In the genomic region with DNA sequence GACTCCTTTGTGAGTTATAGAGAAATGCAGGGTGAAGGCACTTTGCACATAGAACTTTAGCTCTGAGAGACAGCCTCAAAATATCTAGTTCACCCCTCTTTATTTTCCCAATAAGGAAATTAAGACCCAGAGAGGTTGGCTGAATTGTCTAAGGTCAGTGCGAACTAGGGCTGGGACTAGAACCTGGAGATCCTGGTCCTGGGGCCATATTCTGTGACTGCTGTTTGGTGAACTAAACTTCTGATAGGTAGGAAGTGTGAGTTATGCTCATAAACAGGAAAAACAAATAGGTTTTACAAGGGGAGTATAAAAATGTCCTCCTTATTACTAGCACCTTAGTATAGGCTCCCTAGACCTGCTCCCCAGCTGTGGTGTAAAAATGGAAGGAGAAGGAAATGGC, we compare ENCODE assay signal across 19 cellular contexts. TPM values are rescaled to one million over a fixed set of nuclear protein-coding genes. Genes with fewer than 3 reads are reported as not detected.
A peak's percentile ranks its signal among the peaks of the same experiment; 100 is the strongest.
DNase-seq lines count a peak whose midpoint lies in the region; ATAC-seq and TF ChIP-seq lines count a peak whose summit lies in the region.
"Had no signal": no experiment of that assay in that cellular context is flagged by ENCODE, and none has a peak within 500 bp of the region (broad histone marks: within the 10 kb centered on the region; RNA-seq: fewer than 3 reads in every experiment).

No MANE protein-coding gene starts in this region.

- H3K27ac Mint-ChIP-seq in CD8-positive, alpha-beta T cell = peak overlapping the region; percentile 97
- peak overlapping the region; percentile 95 to 98 for H3K27ac Mint-ChIP-seq in T-cell

- no peaks in the 10 kb centered on the region for H3K9me3 Mint-ChIP-seq in CD8-positive, alpha-beta T cell
- H3K9me3 Mint-ChIP-seq in T-cell = no peaks in the 10 kb centered on the region
- H3K9me3 Mint-ChIP-seq: immature natural killer cell had no signal

- POLR2A ChIA-PET in CD8-positive, alpha-beta T cell (lab: Charles Lee) = interaction anchor here (1.5 to 12.3 kb wide), 5 partner anchors 11 to 33 kb away, joined by 5 to 348 read pairs (median 8); no protein-coding TSS in a partner anchor
- POLR2A ChIA-PET in T-cell (lab: Charles Lee) = interaction anchor here in 1 of 2 donors (1.1 to 2.2 kb wide), 2 partner anchors 10 to 15 kb away, joined by 3 to 5 read pairs; no protein-coding TSS in a partner anchor

- no peaks in the 10 kb centered on the region for H3K27me3 ChIP-seq in BLaER1 treated with 17β-estradiol and CSF1 and Interleukin-3, amounts not matched to agents 10 nM and 100 nM
- no peaks in the 10 kb centered on the region for H3K27me3 ChIP-seq in CD8-positive, alpha-beta T cell (ENCODE audit: insufficient read depth, low read length)
- H3K27me3 ChIP-seq: SJCRH30, uterus had no signal

- H3K4me1 ChIP-seq in BLaER1 treated with 17β-estradiol and CSF1 and Interleukin-3, amounts not matched to agents 10 nM and 100 nM = peaks cover 84 to 100% (median 99%) of the 10 kb centered on the region in 10 experiments
- H3K4me1 ChIP-seq in CD8-positive, alpha-beta T cell (ENCODE audit: insufficient read depth, low read length) = peaks cover 97% of the 10 kb centered on the region

- H3K9me3 ChIP-seq in BLaER1 treated with 17β-estradiol and CSF1 and Interleukin-3, amounts not matched to agents 10 nM and 100 nM (replicated peaks in 1 of 11) = 0 out of 22 replicates have a peak, but pooled peaks cover 0 to 3% (median 0%) of the 10 kb centered on the region in 11 experiments
- H3K9me3 ChIP-seq in CD8-positive, alpha-beta T cell (ENCODE audit: low read length) = no peaks in the 10 kb centered on the region
- H3K9me3 ChIP-seq: SJCRH30, uterus had no signal

- H3K4me2 ChIP-seq in BLaER1 treated with 17β-estradiol and CSF1 and Interleukin-3, amounts not matched to agents 10 nM and 100 nM = peak overlapping the region; percentile 8 to 86 (median 71); a peak in 20 of 22 replicates

- no peak for ATAC-seq in CD8-positive, alpha-beta T cell
- ATAC-seq in T-cell (replicated peaks in 1 of 4) (no peak), left colon (peak; percentile 75), GM18867 (IDR thresholded peaks at IDR 0.05; ENCODE audit: unreplicated experiment) (no peak)

- CTCF ChIA-PET in CD8-positive, alpha-beta T cell (lab: Charles Lee) = interaction anchor here (0.9 to 12.3 kb wide), 5 partner anchors 16 to 538 kb away, joined by 3 to 225 read pairs (median 18); no protein-coding TSS in a partner anchor
- CTCF ChIA-PET in T-cell (lab: Charles Lee) = no interaction called here

- H3K27ac ChIP-seq in BLaER1 treated with 17β-estradiol and CSF1 and Interleukin-3, amounts not matched to agents 10 nM and 100 nM = peak overlapping the region in 9 of 11 experiments; percentile 11 to 100 (median 79); a peak in 17 of 22 replicates
- peak overlapping the region; percentile 18 for H3K27ac ChIP-seq in CD8-positive, alpha-beta T cell (ENCODE audit: low read depth, low read length)
- H3K27ac ChIP-seq: coronary artery, SJCRH30 had no signal

- TF ChIP-seq CTCF in CD8-positive, alpha-beta T cell (IDR thresholded peaks at IDR 0.05) = no peak

- H3K36me3 ChIP-seq in BLaER1 treated with 17β-estradiol and CSF1 and Interleukin-3, amounts not matched to agents 10 nM and 100 nM = peaks cover 0 to 97% (median 43%) of the 10 kb centered on the region in 11 experiments; a peak in 13 of 22 replicates
- peaks cover 79% of the 10 kb centered on the region for H3K36me3 ChIP-seq in CD8-positive, alpha-beta T cell (ENCODE audit: insufficient read depth, low read length)
- H3K36me3 ChIP-seq: uterus had no signal

- intact Hi-C loops in CD8-positive, alpha-beta T cell (cut with DNase I, micrococcal nuclease) = loop anchor here in 1 of 2 experiments (1.0 to 5.0 kb wide), 2 partner anchors 12 to 33 kb away; no protein-coding TSS in a partner anchor
- intact Hi-C loops in left colon (cut with DNase I, micrococcal nuclease) = no loop called here

- H3K27me3 Mint-ChIP-seq in CD8-positive, alpha-beta T cell (ENCODE audit: low read depth) = no peaks in the 10 kb centered on the region
- no peaks in the 10 kb centered on the region for H3K27me3 Mint-ChIP-seq in T-cell

- peaks cover 0 to 3% (median 0%) of the 10 kb centered on the region in 11 experiments; a peak in 1 of 22 replicates for H4K20me1 ChIP-seq in BLaER1 treated with 17β-estradiol and CSF1 and Interleukin-3, amounts not matched to agents 10 nM and 100 nM

- H3K9ac ChIP-seq in BLaER1 treated with 17β-estradiol and CSF1 and Interleukin-3, amounts not matched to agents 10 nM and 100 nM = peak overlapping the region in 4 of 11 experiments; percentile 3 to 37 (median 28); a peak in 5 of 22 replicates

- DNase-seq in CD8-positive, alpha-beta T cell = no peak
- DNase-seq in T-cell (no peak), left colon (no peak), GM19240 (ENCODE audit: insufficient read length, low spot score) (no peak), GM19238 (ENCODE audit: insufficient read length, low spot score) (no peak)
- DNase-seq: C1 segment of cervical spinal cord; DMS79 treated with DMSO at 0.1 percent for 48 hours; HCEC 1CT; immature natural killer cell; KBM-7; mesendoderm; NCI-H1417; occipital lobe; SJCRH30; stimulated activated naive CD4-positive, alpha-beta T cell treated with Interleukin-2 at 50 U/mL for 16 hours; uterus had no signal

- H3K36me3 Mint-ChIP-seq in CD8-positive, alpha-beta T cell = peaks cover 92% of the 10 kb centered on the region
- peaks cover 82% of the 10 kb centered on the region for H3K36me3 Mint-ChIP-seq in T-cell

- H3K4me3 Mint-ChIP-seq in CD8-positive, alpha-beta T cell = peak overlapping the region; percentile 73
- H3K4me3 Mint-ChIP-seq in T-cell = peak overlapping the region; percentile 70 to 86 (median 77)
- H3K4me3 Mint-ChIP-seq: immature natural killer cell had no signal

- peaks cover 94% of the 10 kb centered on the region for H3K4me1 Mint-ChIP-seq in CD8-positive, alpha-beta T cell (ENCODE audit: low read depth)
- peaks cover 91 to 94% (median 93%) of the 10 kb centered on the region in 3 donors for H3K4me1 Mint-ChIP-seq in T-cell

- no peak overlapping the region; a peak in 1 of 20 replicates for H3K4me3 ChIP-seq in BLaER1 treated with 17β-estradiol and CSF1 and Interleukin-3, amounts not matched to agents 10 nM and 100 nM
- H3K4me3 ChIP-seq in CD8-positive, alpha-beta T cell (ENCODE audit: low read depth, low read length) = peak overlapping the region; percentile 42
- H3K4me3 ChIP-seq: coronary artery, SJCRH30, uterus had no signal

RNA-seq across cellular contexts. Expression of a gene that starts 53.9 kb away (rescaled TPM):
- 10 to 100 TPM; 27.2 to 35.6 TPM for total RNA-seq in CD8-positive, alpha-beta T cell
- total RNA-seq in T-cell (100 to 1,000 TPM in 4 of 5 donors, 10 to 100 TPM in 1; 80.9 to 127 (median 113) TPM), left colon (100 to 1,000 TPM; 139 to 142 TPM)
